ENCODE assay signal across 29 cellular contexts in the genomic region with DNA sequence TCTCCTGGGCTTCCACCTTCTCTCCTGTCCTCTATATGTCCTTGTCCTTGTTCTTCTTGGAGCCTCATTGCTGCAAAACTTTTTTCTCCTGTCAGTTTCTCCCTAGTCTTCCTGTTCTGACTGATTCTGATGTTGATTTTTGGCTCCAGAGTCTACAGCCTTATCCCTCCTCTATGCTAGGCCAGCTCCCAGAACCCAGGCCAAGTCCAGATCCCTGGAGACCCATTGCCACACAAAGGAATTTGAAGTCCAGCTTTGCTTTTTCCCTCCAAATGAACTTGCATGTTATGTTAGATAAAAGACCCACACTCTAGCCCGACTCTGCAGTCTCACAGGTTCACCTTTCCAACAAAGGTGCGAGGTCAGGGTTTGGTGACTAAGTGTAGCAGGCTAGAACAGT.
"Had no signal": no experiment of that assay in that cellular context is flagged by ENCODE, and none has a peak within 500 bp of the region (broad histone marks: within the 10 kb centered on the region; RNA-seq: fewer than 3 reads in every experiment).

No MANE protein-coding gene starts in this region.

- H3K4me3 Mint-ChIP-seq: naive B cell; natural killer cell; nephron; neural progenitor cell; stimulated activated effector memory CD8-positive, alpha-beta T cell treated with anti-CD3 and anti-CD28 coated beads, Interleukin-12 subunit alpha, Interleukin-12 subunit beta, amount 100 ng/mL, for 72 hours; stimulated activated naive B cell treated with anti-CD40 and anti-IgM and Interleukin-4, amounts not matched to agents 10 μg/mL and 1 μg/mL and 100 μg/mL, for 72 hours; stimulated activated naive CD8-positive, alpha-beta T cell treated with anti-CD3 and anti-CD28 coated beads, Interleukin-15, Interleukin-2, amounts not matched to agents 100 ng/mL and 50 ng/mL, for 24 hours had no signal

- H3K9me3 ChIP-seq: ovary, right lobe of liver, vagina had no signal

- H3K4me1 Mint-ChIP-seq: naive B cell; neural progenitor cell; stimulated activated effector memory CD8-positive, alpha-beta T cell treated with anti-CD3 and anti-CD28 coated beads, Interleukin-12 subunit alpha, Interleukin-12 subunit beta, amount 100 ng/mL, for 72 hours; stimulated activated naive B cell treated with anti-CD40 and anti-IgM and Interleukin-4, amounts not matched to agents 10 μg/mL and 1 μg/mL and 100 μg/mL, for 72 hours had no signal

- H3K36me3 Mint-ChIP-seq: natural killer cell; neural progenitor cell; stimulated activated effector memory CD8-positive, alpha-beta T cell treated with anti-CD3 and anti-CD28 coated beads, Interleukin-12 subunit alpha, Interleukin-12 subunit beta, amount 100 ng/mL, for 72 hours had no signal

- H3K9ac ChIP-seq: neural progenitor cell, parathyroid adenoma had no signal

- H3K27me3 ChIP-seq: neural progenitor cell, ovary, right lobe of liver, sigmoid colon, stomach, suprapubic skin, tibial nerve, upper lobe of left lung, vagina had no signal

- H3K36me3 ChIP-seq: neural progenitor cell, ovary, right lobe of liver, sigmoid colon, stomach, suprapubic skin, tibial nerve, upper lobe of left lung, vagina had no signal

- DNase-seq: naive B cell; natural killer cell; occipital lobe; ovary; posterior cingulate gyrus; psoas muscle; right cardiac atrium; right lobe of liver; sigmoid colon; small intestine; stimulated activated CD4-positive, alpha-beta T cell treated with anti-CD3 and anti-CD28 coated beads, Interleukin-15, amount 100 ng/mL, for 24 hours; stimulated activated CD4-positive, alpha-beta T cell treated with anti-CD3 and anti-CD28 coated beads, Interleukin-2, amount 100 ng/mL, for 24 hours; stimulated activated CD4-positive, alpha-beta T cell treated with anti-CD3 and anti-CD28 coated beads, Interleukin-2, amount 100 ng/mL, for 48 hours; stimulated activated CD4-positive, alpha-beta T cell treated with anti-CD3 and anti-CD28 coated beads, Interleukin-4, amount 100 ng/mL, for 24 hours; stimulated activated naive B cell treated with anti-CD40 and anti-IgM and Interleukin-4, amounts not matched to agents 10 μg/mL and 1 μg/mL and 100 μg/mL, for 72 hours; stimulated activated naive CD4-positive, alpha-beta T cell treated with Interleukin-2 at 50 U/mL for 16 hours; stomach; substantia nigra; trophoblast cell; upper lobe of left lung had no signal

- ATAC-seq: natural killer cell; psoas muscle; right cardiac atrium; right lobe of liver; stimulated activated effector memory CD8-positive, alpha-beta T cell treated with anti-CD3 and anti-CD28 coated beads, Interleukin-12 subunit alpha, Interleukin-12 subunit beta, amount 100 ng/mL, for 72 hours; stimulated activated naive B cell treated with anti-CD40 and anti-IgM and Interleukin-4, amounts not matched to agents 10 μg/mL and 1 μg/mL and 100 μg/mL, for 72 hours had no signal

- H3K27ac Mint-ChIP-seq: naive B cell; natural killer cell; nephron; neural progenitor cell; progenitor cell of endocrine pancreas; stimulated activated effector memory CD8-positive, alpha-beta T cell treated with anti-CD3 and anti-CD28 coated beads, Interleukin-12 subunit alpha, Interleukin-12 subunit beta, amount 100 ng/mL, for 72 hours; stimulated activated naive B cell treated with anti-CD40 and anti-IgM and Interleukin-4, amounts not matched to agents 10 μg/mL and 1 μg/mL and 100 μg/mL, for 72 hours; stimulated activated naive CD8-positive, alpha-beta T cell treated with anti-CD3 and anti-CD28 coated beads, Interleukin-15, Interleukin-2, amounts not matched to agents 100 ng/mL and 50 ng/mL, for 24 hours had no signal

- H3K9me3 Mint-ChIP-seq: natural killer cell; stimulated activated naive CD8-positive, alpha-beta T cell treated with anti-CD3 and anti-CD28 coated beads, Interleukin-15, Interleukin-2, amounts not matched to agents 100 ng/mL and 50 ng/mL, for 24 hours had no signal

- H3K4me3 ChIP-seq: neural progenitor cell, ovary, psoas muscle, right lobe of liver, sigmoid colon, stomach, suprapubic skin, tibial nerve, upper lobe of left lung, vagina had no signal

- H3K4me1 ChIP-seq: neural progenitor cell, parathyroid adenoma, psoas muscle, right lobe of liver, sigmoid colon, stomach, upper lobe of left lung, vagina had no signal

- H3K27ac ChIP-seq: neural progenitor cell, ovary, parathyroid adenoma, psoas muscle, right lobe of liver, sigmoid colon, stomach, suprapubic skin, tibial nerve, upper lobe of left lung, vagina had no signal
